Comparison of ENCODE assay signal across 19 cellular contexts in the genomic region with DNA sequence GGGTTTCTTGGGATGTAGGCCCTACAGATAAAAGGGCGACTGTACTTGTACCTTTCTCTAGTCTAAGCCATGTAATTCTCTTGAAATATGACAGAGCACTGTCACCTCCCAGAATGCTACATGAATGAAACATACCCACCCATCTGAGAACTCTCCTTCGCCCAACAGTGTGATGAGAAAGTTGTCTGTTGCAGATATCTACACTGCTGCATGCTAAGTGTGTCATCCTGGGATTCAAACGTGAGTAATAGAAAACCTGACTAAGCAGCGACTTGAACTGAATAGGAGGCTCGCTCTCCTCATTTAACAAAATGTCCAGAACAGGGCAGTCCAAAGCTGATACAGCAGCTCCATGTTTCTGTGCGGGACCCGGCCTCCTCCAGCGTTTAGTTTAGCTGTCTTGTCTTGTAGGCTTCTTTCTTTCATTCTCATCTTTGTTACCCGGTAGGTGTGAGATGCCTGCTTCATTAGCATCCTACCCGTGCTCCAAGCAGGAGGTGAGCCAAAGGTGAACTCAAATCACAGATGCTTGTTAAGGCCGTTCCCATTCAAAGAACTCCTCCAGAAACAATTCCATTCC.
A peak's percentile ranks its signal among the peaks of the same experiment; 100 is the strongest.
DNase-seq lines count a peak whose midpoint lies in the region; ATAC-seq and TF ChIP-seq lines count a peak whose summit lies in the region.
"Had no signal": no experiment of that assay in that cellular context is flagged by ENCODE, and none has a peak within 500 bp of the region (broad histone marks: within the 10 kb centered on the region; RNA-seq: fewer than 3 reads in every experiment).

No MANE protein-coding gene starts in this region.

- H2AFZ ChIP-seq in OCI-LY1 (ENCODE audit: low read length): no peak overlapping the region

- peak overlapping the region; percentile 11 for H3K27ac ChIP-seq in OCI-LY1 (ENCODE audit: low read depth, low read length, poor library complexity, severe bottlenecking)
- no peak overlapping the region for H3K27ac ChIP-seq in brain microvascular endothelial cell
- H3K27ac ChIP-seq: ascending aorta, ovary, SJCRH30, thoracic aorta had no signal

- H3K27ac Mint-ChIP-seq in activated T-cell treated with anti-CD3 and anti-CD28 coated beads, Interleukin-2, amount 50 U/mL, for 24 hours: peak overlapping the region; percentile 85
- H3K27ac Mint-ChIP-seq in stimulated activated effector memory CD8-positive, alpha-beta T cell treated with anti-CD3 and anti-CD28 coated beads, Interleukin-12 subunit alpha, Interleukin-12 subunit beta, amount 100 ng/mL, for 72 hours: no peak overlapping the region

- in situ Hi-C loops in brain microvascular endothelial cell (cut with HindIII; ENCODE audit: low pct_ligation_motif_present, low sequenced_read_pairs): no loop called here

- no peaks in the 10 kb centered on the region for H3K27me3 ChIP-seq in OCI-LY1 (ENCODE audit: insufficient read depth, low read length)
- H3K27me3 ChIP-seq in brain microvascular endothelial cell (replicated peaks): no peaks in the 10 kb centered on the region
- H3K27me3 ChIP-seq: ascending aorta, ovary, SJCRH30 had no signal

- no peak for TF ChIP-seq CTCF in OCI-LY1 (IDR thresholded peaks at IDR 0.05; ENCODE audit: low read length)
- no peak for TF ChIP-seq CTCF in brain microvascular endothelial cell (IDR thresholded peaks at IDR 0.05; ENCODE audit: low read depth, low read length, missing control alignments)

- no peaks in the 10 kb centered on the region for H3K79me2 ChIP-seq in OCI-LY1 (ENCODE audit: insufficient read depth, low read length)

- H3K9me3 Mint-ChIP-seq in activated T-cell treated with anti-CD3 and anti-CD28 coated beads, Interleukin-2, amount 50 U/mL, for 24 hours: no peaks in the 10 kb centered on the region
- H3K9me3 Mint-ChIP-seq in stimulated activated effector memory CD8-positive, alpha-beta T cell treated with anti-CD3 and anti-CD28 coated beads, Interleukin-12 subunit alpha, Interleukin-12 subunit beta, amount 100 ng/mL, for 72 hours: no peaks in the 10 kb centered on the region

- H3K36me3 ChIP-seq in OCI-LY1 (ENCODE audit: insufficient read depth, low read length): no peaks in the 10 kb centered on the region
- H3K36me3 ChIP-seq in brain microvascular endothelial cell (replicated peaks): no peaks in the 10 kb centered on the region
- H3K36me3 ChIP-seq: ascending aorta, ovary, thoracic aorta had no signal

- no peak overlapping the region for H3K4me2 ChIP-seq in OCI-LY1 (ENCODE audit: low read length)

- ATAC-seq in stimulated activated effector memory CD8-positive, alpha-beta T cell treated with anti-CD3 and anti-CD28 coated beads, Interleukin-12 subunit alpha, Interleukin-12 subunit beta, amount 100 ng/mL, for 72 hours: peak; percentile 87
- ATAC-seq in GM18867 (IDR thresholded peaks at IDR 0.05; ENCODE audit: unreplicated experiment) (no peak), HG02642 (IDR thresholded peaks at IDR 0.05; ENCODE audit: poor library complexity, unreplicated experiment) (no peak)

- H3K9me2 ChIP-seq in OCI-LY1 (ENCODE audit: low read depth, low read length): no peaks in the 10 kb centered on the region

- peak; percentile 47 for DNase-seq in activated T-cell treated with anti-CD3 and anti-CD28 coated beads, Interleukin-2, amount 50 U/mL, for 24 hours
- DNase-seq in activated T-cell treated with anti-CD3 and anti-CD28 coated beads for 4 hours: no peak
- DNase-seq in brain microvascular endothelial cell: peak; percentile 44
- DNase-seq in stimulated activated effector memory CD8-positive, alpha-beta T cell treated with anti-CD3 and anti-CD28 coated beads, Interleukin-12 subunit alpha, Interleukin-12 subunit beta, amount 100 ng/mL, for 72 hours (ENCODE audit: low spot score in 2 of 2): peak in 1 of 2 donors; percentile 55
- no peak for DNase-seq in dedifferentiated amniotic fluid mesenchymal stem cell (ENCODE audit: extremely low spot score)
- DNase-seq: Calu3, dermis blood vessel endothelial cell, hypothalamus, Karpas-422, left cardiac atrium, NCI-H1417, ovary, SJCRH30, small intestine had no signal

- H3K4me3 ChIP-seq in OCI-LY1 (ENCODE audit: low read depth, low read length, poor library complexity, severe bottlenecking) (no peak overlapping the region), brain microvascular endothelial cell (ENCODE audit: low read depth, low read length) (no peak overlapping the region)
- H3K4me3 ChIP-seq: ascending aorta, ovary, SJCRH30, thoracic aorta had no signal

- H3K9me3 ChIP-seq in OCI-LY1 (ENCODE audit: low read length): no peaks in the 10 kb centered on the region
- H3K9me3 ChIP-seq: ascending aorta, ovary, SJCRH30, thoracic aorta had no signal

- H3K4me1 Mint-ChIP-seq in activated T-cell treated with anti-CD3 and anti-CD28 coated beads, Interleukin-2, amount 50 U/mL, for 24 hours (ENCODE audit: low read depth): peaks cover 90% of the 10 kb centered on the region
- H3K4me1 Mint-ChIP-seq in stimulated activated effector memory CD8-positive, alpha-beta T cell treated with anti-CD3 and anti-CD28 coated beads, Interleukin-12 subunit alpha, Interleukin-12 subunit beta, amount 100 ng/mL, for 72 hours: peaks cover 57% of the 10 kb centered on the region

- peaks cover 26% of the 10 kb centered on the region for H3K4me1 ChIP-seq in OCI-LY1 (ENCODE audit: insufficient read depth, low read length, severe bottlenecking)
- H3K4me1 ChIP-seq: ascending aorta, SJCRH30 had no signal

- no peaks in the 10 kb centered on the region for H3K27me3 Mint-ChIP-seq in activated T-cell treated with anti-CD3 and anti-CD28 coated beads, Interleukin-2, amount 50 U/mL, for 24 hours

- no peak overlapping the region for H3K4me3 Mint-ChIP-seq in activated T-cell treated with anti-CD3 and anti-CD28 coated beads, Interleukin-2, amount 50 U/mL, for 24 hours
- no peak overlapping the region for H3K4me3 Mint-ChIP-seq in stimulated activated effector memory CD8-positive, alpha-beta T cell treated with anti-CD3 and anti-CD28 coated beads, Interleukin-12 subunit alpha, Interleukin-12 subunit beta, amount 100 ng/mL, for 72 hours

- peaks cover 69% of the 10 kb centered on the region for H3K36me3 Mint-ChIP-seq in activated T-cell treated with anti-CD3 and anti-CD28 coated beads, Interleukin-2, amount 50 U/mL, for 24 hours (ENCODE audit: low read depth)
- peaks cover 15% of the 10 kb centered on the region for H3K36me3 Mint-ChIP-seq in stimulated activated effector memory CD8-positive, alpha-beta T cell treated with anti-CD3 and anti-CD28 coated beads, Interleukin-12 subunit alpha, Interleukin-12 subunit beta, amount 100 ng/mL, for 72 hours

- no peak overlapping the region for H3K9ac ChIP-seq in OCI-LY1 (ENCODE audit: low read length)

- no peaks in the 10 kb centered on the region for H4K20me1 ChIP-seq in OCI-LY1 (ENCODE audit: insufficient read depth, low read length)

- H3F3A ChIP-seq in OCI-LY1 (ENCODE audit: insufficient read depth, low read length): no peaks in the 10 kb centered on the region

Comparison
In these comparisons a context has a peak if more than half of its experiments do, and no peak if none do; other contexts are left out.
1. DNase-seq: peak in activated T-cell treated with anti-CD3 and anti-CD28 coated beads, Interleukin-2, amount 50 U/mL, for 24 hours (single experiment) and brain microvascular endothelial cell (single experiment); none in activated T-cell treated with anti-CD3 and anti-CD28 coated beads for 4 hours (single experiment) and dedifferentiated amniotic fluid mesenchymal stem cell (single experiment).